ENCODE assay signal across 11 cellular contexts in the genomic region with DNA sequence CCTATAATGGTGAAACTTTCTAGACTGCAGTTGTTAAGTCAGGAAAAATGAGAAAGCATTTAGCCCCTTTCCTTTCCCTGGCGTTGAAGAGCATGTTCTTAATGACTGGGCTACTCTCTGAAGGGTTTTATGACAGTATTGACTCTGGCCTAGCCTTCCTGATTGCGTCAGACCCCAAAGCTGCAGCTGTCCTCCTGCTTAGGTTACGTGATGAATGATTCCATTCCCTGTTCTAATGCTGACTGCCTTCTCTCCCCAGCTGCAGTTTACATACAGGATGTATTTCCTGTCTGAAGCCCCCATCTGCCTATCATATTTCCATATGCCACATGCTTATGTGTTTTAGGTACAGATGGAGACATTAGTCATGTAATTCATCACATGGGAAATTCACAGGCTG.
DNase-seq lines count a peak whose midpoint lies in the region; ATAC-seq and TF ChIP-seq lines count a peak whose summit lies in the region.
"Had no signal": no experiment of that assay in that cellular context is flagged by ENCODE, and none has a peak within 500 bp of the region (broad histone marks: within the 10 kb centered on the region; RNA-seq: fewer than 3 reads in every experiment).

No MANE protein-coding gene starts in this region.

- ATAC-seq in heart left ventricle, result peak; percentile 68 to 96 (median 86)

- H2AFZ ChIP-seq in ACC112 (ENCODE audit: low read length, unreplicated experiment), result no peak overlapping the region

- H3K4me3 ChIP-seq in ACC112 (ENCODE audit: low read depth, low read length) (no peak overlapping the region), MG63 (no peak overlapping the region), heart left ventricle (no peak overlapping the region), lower leg skin (ENCODE audit: low read depth, poor library complexity, severe bottlenecking) (no peak overlapping the region), testis (no peak overlapping the region)
- H3K4me3 ChIP-seq: lung had no signal

- no peaks in the 10 kb centered on the region for H3K79me2 ChIP-seq in ACC112 (ENCODE audit: control insufficient read depth, insufficient read depth, low read length, unreplicated experiment)

- H3K36me3 ChIP-seq in ACC112 (ENCODE audit: insufficient read depth, low read length) (peaks cover 3% of the 10 kb centered on the region; the same call in 1 of the 2 replicates), MG63 (no peaks in the 10 kb centered on the region), heart left ventricle (no peaks in the 10 kb centered on the region), testis (ENCODE audit: low read depth, missing control alignments) (no peaks in the 10 kb centered on the region)

- no peak for TF ChIP-seq CTCF in RWPE1 (conservative IDR thresholded peaks at IDR 0.05; ENCODE audit: low read depth)
- no peak for TF ChIP-seq CTCF in heart left ventricle (IDR thresholded peaks at IDR 0.05)
- TF ChIP-seq CTCF in lower leg skin (IDR thresholded peaks at IDR 0.05), result no peak
- no peak for TF ChIP-seq CTCF in testis (IDR thresholded peaks at IDR 0.05)

- H3K4me1 ChIP-seq in ACC112 (ENCODE audit: control insufficient read depth, insufficient read depth, low read length, unreplicated experiment), result peaks cover 24% of the 10 kb centered on the region
- no peaks in the 10 kb centered on the region for H3K4me1 ChIP-seq in heart left ventricle
- no peaks in the 10 kb centered on the region for H3K4me1 ChIP-seq in testis

- intact Hi-C loops in heart left ventricle (cut with DNase I) (no loop called here), lower leg skin (cut with DNase I; ENCODE audit: low total_unique reads) (no loop called here), testis (cut with DNase I; ENCODE audit: low total_unique reads) (no loop called here)

- CTCF ChIA-PET in RWPE1 (lab: Yijun Ruan, JAX), result no interaction called here

- 43 to 46% (median 45%) methylated on average over 3 of the region's 3 CpGs for WGBS in heart left ventricle, 4 donors
- 58 to 62% methylated on average over 3 of the region's 3 CpGs for WGBS in lower leg skin, 2 donors
- 65 to 67% methylated on average over 3 of the region's 3 CpGs for WGBS in testis, 2 donors

- TF ChIP-seq POLR2A in heart left ventricle (IDR thresholded peaks at IDR 0.05), result no peak
- TF ChIP-seq POLR2A in lower leg skin (IDR thresholded peaks at IDR 0.05), result no peak
- TF ChIP-seq POLR2A in testis (IDR thresholded peaks at IDR 0.05), result no peak

- POLR2A ChIA-PET in RWPE1 (lab: Yijun Ruan, JAX; ENCODE audit: low non-redundant PET), result no interaction called here

- DNase-seq in MG63 (peak; percentile 17), RWPE1 (ENCODE audit: low spot score) (peak; percentile 5), heart left ventricle (peak in 4 of 5 donors; percentile 29 to 52 (median 41)), lower leg skin (ENCODE audit: low spot score in 2 of 2) (no peak), testis (no peak), mucosa of gallbladder (ENCODE audit: low spot score) (no peak)
- no peak for DNase-seq in stimulated activated CD4-positive, alpha-beta T cell treated with anti-CD3 and anti-CD28 coated beads, Interleukin-15, amount 100 ng/mL, for 24 hours
- DNase-seq: CD4-positive, CD25-positive, alpha-beta regulatory T cell had no signal

- no peaks in the 10 kb centered on the region; the same call in 1 of the 2 replicates for H3K9me3 ChIP-seq in MG63
- H3K9me3 ChIP-seq in heart left ventricle, result peaks cover 0 to 12% (median 5%) of the 10 kb centered on the region in 12 donors
- no peaks in the 10 kb centered on the region for H3K9me3 ChIP-seq in testis

- H3K27me3 ChIP-seq in ACC112 (ENCODE audit: insufficient read depth, low read length) (no peaks in the 10 kb centered on the region), MG63 (no peaks in the 10 kb centered on the region), heart left ventricle (peaks cover 0 to 16% (median 0%) of the 10 kb centered on the region in 9 donors), testis (no peaks in the 10 kb centered on the region)

- peak overlapping the region; percentile 91 for H3K27ac ChIP-seq in ACC112 (ENCODE audit: low read depth, low read length)
- no peak overlapping the region for H3K27ac ChIP-seq in RWPE1
- peak overlapping the region in 8 of 12 donors; percentile 12 to 74 (median 60) for H3K27ac ChIP-seq in heart left ventricle
- H3K27ac ChIP-seq in testis, result no peak overlapping the region
- H3K27ac ChIP-seq: HL-60 had no signal

Comparison
In these comparisons a context has a peak if more than half of its experiments do, and no peak if none do; other contexts are left out.
1. H3K27ac ChIP-seq: peak in ACC112 (single experiment) and heart left ventricle (8 of 12); none in RWPE1 (single experiment) and testis (0 of 2).
2. DNase-seq: peak in MG63 (single experiment), RWPE1 (single experiment) and heart left ventricle (4 of 5); none in stimulated activated CD4-positive, alpha-beta T cell treated with anti-CD3 and anti-CD28 coated beads, Interleukin-15, amount 100 ng/mL, for 24 hours (single experiment), lower leg skin (0 of 2), testis (single experiment) and mucosa of gallbladder (single experiment).